7 cellular contexts compared by ENCODE assay signal in the genomic region with DNA sequence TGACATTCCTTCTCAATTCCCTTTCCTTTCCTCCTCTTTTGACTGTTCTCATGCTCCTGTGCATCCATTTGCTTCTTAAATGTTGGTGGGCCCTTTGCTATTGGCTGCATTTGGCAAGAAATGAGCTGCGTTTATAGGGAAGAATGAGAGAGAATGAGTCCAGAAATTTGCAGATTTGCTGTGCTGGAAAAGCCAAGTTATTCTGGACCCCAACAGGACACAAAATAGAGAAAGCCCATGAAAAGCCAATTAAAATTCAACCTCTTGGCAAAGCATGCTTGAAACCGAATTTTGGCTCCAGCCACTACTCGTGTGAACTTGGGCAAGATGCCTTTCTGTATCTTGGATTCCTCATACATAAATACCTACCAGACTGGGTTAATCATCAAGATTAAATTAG. TPM values are rescaled to one million over a fixed set of nuclear protein-coding genes. Genes with fewer than 3 reads are reported as not detected.
DNase-seq lines count a peak whose midpoint lies in the region; ATAC-seq, FAIRE-seq and TF ChIP-seq lines count a peak whose summit lies in the region.

No MANE protein-coding gene starts in this region.

- TF ChIP-seq POLR2A in H1 (IDR thresholded peaks at IDR 0.05; ENCODE audit: control extremely low read depth in 1 of 2, low read depth in 2 of 2, low read length in 2 of 2), result no peak

- H3K9me2 ChIP-seq in GM23338 (ENCODE audit: insufficient read depth), result no peaks in the 10 kb centered on the region
- H3K9me2 ChIP-seq in PC-9 (ENCODE audit: insufficient read depth), result peaks cover 4% of the 10 kb centered on the region; the same call in 1 of the 2 replicates

- H3K4ac ChIP-seq in H1 (replicated peaks; ENCODE audit: insufficient read length, low read depth, low read length), result no peak overlapping the region

- peaks cover 3% of the 10 kb centered on the region; the same call in 1 of the 2 replicates for H3K36me3 ChIP-seq in GM23338 (ENCODE audit: insufficient read depth)
- H3K36me3 ChIP-seq in PC-9 (ENCODE audit: low read depth), result no peaks in the 10 kb centered on the region
- H3K36me3 ChIP-seq in H1 (ENCODE audit: control insufficient read depth in 2 of 4, insufficient read depth in 4 of 4, low read length in 3 of 4), result peaks cover 4 to 8% (median 5%) of the 10 kb centered on the region in 4 experiments; a peak in 7 of 8 replicates
- H3K36me3 ChIP-seq in osteoblast (ENCODE audit: insufficient read depth, low read length), result no peaks in the 10 kb centered on the region

- intact Hi-C loops in PC-9 (cut with micrococcal nuclease; ENCODE audit: unreplicated experiment), result no loop called here

- TF ChIP-seq RAD21 in H1 (IDR thresholded peaks at IDR 0.05 in 1 of 2, conservative IDR thresholded peaks at IDR 0.05 in 1 of 2; ENCODE audit: low read depth in 2 of 2, low read length in 2 of 2), result no peak

- H4K20me1 ChIP-seq in GM23338 (replicated peaks; ENCODE audit: insufficient read depth) (no peaks in the 10 kb centered on the region), PC-9 (ENCODE audit: insufficient read depth) (no peaks in the 10 kb centered on the region), H1 (replicated peaks in 1 of 2; ENCODE audit: control insufficient read depth in 1 of 2, insufficient read depth in 2 of 2, low read length in 2 of 2) (no peaks in the 10 kb centered on the region), osteoblast (ENCODE audit: insufficient read depth, low read length) (no peaks in the 10 kb centered on the region)

- CTCF ChIA-PET in PC-9 (lab: Charles Lee), result no interaction called here
- CTCF ChIA-PET in H1 (lab: Charles Lee; ENCODE audit: partially characterized antibody), result interaction anchor here (0.7 to 1.0 kb wide), 2 partner anchors 78 to 142 kb away, joined by 3 read pairs; no protein-coding TSS in a partner anchor

- H2BK20ac ChIP-seq in H1 (ENCODE audit: low read length), result no peak overlapping the region

- no peak for DNase-seq in GM23338 (ENCODE audit: low spot score)
- DNase-seq in PC-9, result no peak
- no peak for DNase-seq in H1 (ENCODE audit: low read depth in 1 of 2, low spot score in 2 of 2)
- peak; percentile 58 for DNase-seq in osteoblast (ENCODE audit: insufficient read length, low spot score, missing footprints)
- no peak for DNase-seq in NCI-H526 treated with DMSO at 0.1 percent for 48 hours (lab: John Stamatoyannopoulos, UW)
- no peak for DNase-seq in stimulated activated CD4-positive, alpha-beta T cell treated with anti-CD3 and anti-CD28 coated beads, Interleukin-4, amount 100 ng/mL, for 1 hour
- no peak for DNase-seq in NK-92 treated with Interleukin-12 subunit alpha and Interleukin-12 subunit beta, amount 100 ng/mL, for 24 hours (lab: John Stamatoyannopoulos, UW)

- no peak overlapping the region for H3K14ac ChIP-seq in H1 (ENCODE audit: insufficient read length)

- TF ChIP-seq CTCF in GM23338 (conservative IDR thresholded peaks at IDR 0.05; ENCODE audit: low read depth in 2 of 2), result no peak
- no peak for TF ChIP-seq CTCF in PC-9 (conservative IDR thresholded peaks at IDR 0.05)
- no peak for TF ChIP-seq CTCF in H1 (IDR thresholded peaks at IDR 0.05; ENCODE audit: control extremely low read depth in 1 of 3, insufficient read depth in 1 of 3, low read depth in 1 of 3, low read length in 3 of 3)
- TF ChIP-seq CTCF in osteoblast (IDR thresholded peaks at IDR 0.05; ENCODE audit: extremely low read depth, low read depth, low read length), result no peak

- H4K5ac ChIP-seq in H1 (ENCODE audit: insufficient read length, low read depth, low read length), result no peak overlapping the region

- BruUV-seq in PC-9 (replicated peaks; lab: Mats Ljungman, UMichigan), result TSS peak; percentile 72

- no peak overlapping the region for H3K56ac ChIP-seq in H1 (replicated peaks; ENCODE audit: insufficient read length, low read depth, low read length)

- H3K9ac ChIP-seq in H1 (replicated peaks in 1 of 4; ENCODE audit: extremely low read depth in 1 of 4, low read depth in 3 of 4, low read length in 3 of 4), result no peak overlapping the region

- H3K4me3 ChIP-seq in GM23338 (peak overlapping the region; percentile 99), PC-9 (peak overlapping the region; percentile 98), H1 (ENCODE audit: extremely low read depth in 1 of 4, insufficient read depth in 2 of 4, low read depth in 3 of 4, low read length in 4 of 4) (peak overlapping the region; percentile 69 to 99 (median 82); a peak in 5 of 8 replicates), osteoblast (ENCODE audit: insufficient read depth, low read length) (peak overlapping the region; percentile 93)

- no peak overlapping the region for H4K8ac ChIP-seq in H1 (ENCODE audit: extremely low read depth, insufficient read depth, low read length)

- H3K4me2 ChIP-seq in GM23338 (peak overlapping the region; percentile 98), PC-9 (peak overlapping the region; percentile 92), H1 (ENCODE audit: insufficient read depth in 1 of 2, low read depth in 2 of 2, low read length in 2 of 2) (peak overlapping the region; percentile 82 to 92), osteoblast (ENCODE audit: insufficient read depth, low read length) (peak overlapping the region; percentile 86)

- no peak overlapping the region for H2BK15ac ChIP-seq in H1 (ENCODE audit: low read length)

- no peak for FAIRE-seq in H1 (lab: Jason Lieb, UNC)

- no peak overlapping the region for H2BK5ac ChIP-seq in H1 (ENCODE audit: low read depth, low read length)

- POLR2A ChIA-PET in PC-9 (lab: Charles Lee; ENCODE audit: unreplicated experiment), result no interaction called here
- POLR2A ChIA-PET in H1 (lab: Charles Lee; ENCODE audit: partially characterized antibody), result interaction anchor here (0.7 to 1.7 kb wide), 4 partner anchors 18 to 41 kb away, joined by 3 to 7 read pairs (median 4); no protein-coding TSS in a partner anchor

- no peak for ATAC-seq in GM23338

- H3K27me3 ChIP-seq in GM23338 (ENCODE audit: insufficient read depth) (no peaks in the 10 kb centered on the region), PC-9 (ENCODE audit: insufficient read depth, low read depth) (no peaks in the 10 kb centered on the region), H1 (replicated peaks in 1 of 4; ENCODE audit: control insufficient read depth in 3 of 4, extremely low read depth in 1 of 4, insufficient read depth in 3 of 4, low read length in 3 of 4) (no peaks in the 10 kb centered on the region), osteoblast (ENCODE audit: insufficient read depth, low read length) (no peaks in the 10 kb centered on the region)

- H3K79me2 ChIP-seq in GM23338 (replicated peaks; ENCODE audit: insufficient read depth) (peaks cover 41% of the 10 kb centered on the region), PC-9 (ENCODE audit: low read depth) (peaks cover 28% of the 10 kb centered on the region), H1 (ENCODE audit: control insufficient read depth in 1 of 2, insufficient read depth in 2 of 2, low read length in 2 of 2) (peaks cover 2 to 41% of the 10 kb centered on the region in 2 experiments), osteoblast (ENCODE audit: insufficient read depth, low read length) (peaks cover 8% of the 10 kb centered on the region)

- WGBS in H1 (ENCODE audit: extremely low coverage in 1 of 2, insufficient coverage in 1 of 2, insufficient read length in 1 of 2, insufficient replicate concordance in 2 of 2, low coverage in 1 of 2, low lambda C conversion rate in 2 of 2, missing lambda C conversion rate in 1 of 2), 2 experiments, result 89% methylated on average over 3 of the region's 3 CpGs; no CpG with 5 or more reads in 1 of the 2 experiments

- H3K9me3 ChIP-seq in PC-9 (ENCODE audit: insufficient read depth, low read depth) (no peaks in the 10 kb centered on the region), H1 (ENCODE audit: insufficient read depth in 2 of 2, low read depth in 1 of 2, low read length in 1 of 2) (no peaks in the 10 kb centered on the region), osteoblast (ENCODE audit: low read depth, low read length) (no peaks in the 10 kb centered on the region)

- H3K27me3 Mint-ChIP-seq in GM23338 (ENCODE audit: insufficient read depth, low read depth, poor library complexity), result peaks cover 5% of the 10 kb centered on the region

- no peak overlapping the region for H3K27ac Mint-ChIP-seq in GM23338

- H3K27ac ChIP-seq in GM23338 (ENCODE audit: low read depth), result no peak overlapping the region
- H3K27ac ChIP-seq in PC-9, result no peak overlapping the region
- no peak overlapping the region for H3K27ac ChIP-seq in H1 (ENCODE audit: low read depth, low read length)
- H3K27ac ChIP-seq in osteoblast (ENCODE audit: low read depth, low read length), result no peak overlapping the region

- H3K9me3 Mint-ChIP-seq in GM23338, result peaks cover 12% of the 10 kb centered on the region

- H3K18ac ChIP-seq in H1 (ENCODE audit: extremely low read depth, low read length), result no peak overlapping the region

- TF ChIP-seq EP300 in H1 (IDR thresholded peaks at IDR 0.05; ENCODE audit: borderline replicate concordance in 1 of 2, low read depth in 2 of 2, low read length in 2 of 2), result no peak

- H4K91ac ChIP-seq in H1 (replicated peaks; ENCODE audit: insufficient read length, low read length), result no peak overlapping the region

- H3K4me1 Mint-ChIP-seq in GM23338, result peaks cover 25% of the 10 kb centered on the region

- H3K4me1 ChIP-seq in GM23338 (ENCODE audit: insufficient read depth), result peaks cover 19% of the 10 kb centered on the region
- peaks cover 17% of the 10 kb centered on the region for H3K4me1 ChIP-seq in PC-9 (replicated peaks; ENCODE audit: insufficient read depth)
- peaks cover 0 to 10% (median 3%) of the 10 kb centered on the region in 4 experiments; a peak in 5 of 7 replicates for H3K4me1 ChIP-seq in H1 (replicated peaks in 1 of 4; ENCODE audit: control insufficient read depth in 3 of 4, insufficient read depth in 4 of 4, low read length in 3 of 4)
- peaks cover 13% of the 10 kb centered on the region for H3K4me1 ChIP-seq in osteoblast (ENCODE audit: insufficient read depth, low read length)

- H3K23me2 ChIP-seq in H1 (ENCODE audit: low read depth, low read length), result peaks cover 9% of the 10 kb centered on the region

- peaks cover 26% of the 10 kb centered on the region for H3K36me3 Mint-ChIP-seq in GM23338 (ENCODE audit: low read depth)

- H2AK5ac ChIP-seq in H1 (ENCODE audit: low read depth, low read length), result no peak overlapping the region

- peak overlapping the region; percentile 85 for H3K4me3 Mint-ChIP-seq in GM23338

- H2AFZ ChIP-seq in GM23338 (no peak overlapping the region), PC-9 (peak overlapping the region; percentile 98; the same call in 1 of the 2 replicates), H1 (ENCODE audit: low read length) (no peak overlapping the region), osteoblast (ENCODE audit: low read length) (no peak overlapping the region)

- H3K79me1 ChIP-seq in H1 (ENCODE audit: low read depth, low read length), result no peaks in the 10 kb centered on the region

- no peak overlapping the region for H3K23ac ChIP-seq in H1 (ENCODE audit: insufficient read length)

- no peak overlapping the region for H2BK12ac ChIP-seq in H1 (ENCODE audit: low read depth, low read length)

- H3F3A ChIP-seq in GM23338 (replicated peaks; ENCODE audit: low read depth) (0 out of 2 replicates have a peak, but pooled peaks cover 3% of the 10 kb centered on the region), PC-9 (ENCODE audit: insufficient read depth, low read depth) (peaks cover 46% of the 10 kb centered on the region; the same call in 1 of the 2 replicates)

- H2BK120ac ChIP-seq in H1 (replicated peaks; ENCODE audit: low read depth, low read length), result no peak overlapping the region

RNA-seq across cellular contexts. Expression of a gene that starts 1.3 kb away (rescaled TPM):
- 68.9 and 80.3 TPM in 2 replicates for total RNA-seq in GM23338 (2014; rRNA removed; shearing (Covaris generic))
- polyA plus RNA-seq in GM23338 (2016; fragmentation: Nextera tagmentation; extraction: Ambion mirVana), result 57.2 and 61.1 TPM in 2 replicates
- total RNA-seq in PC-9 (2021), result 33.9 and 40.0 TPM in 2 replicates
- total RNA-seq in H1 (2021; fragmentation: NEBNext Ultra II Directional; extraction: Animal tissue kit (Norgen Biotek cat#: 25700)), result 79.0 and 83.7 TPM in 2 replicates
- 79.5 and 111 TPM in 2 replicates for polyA plus RNA-seq in H1 (2011; rRNA removed)
- polyA plus RNA-seq in H1 (2011; cell fraction: cytosol; rRNA removed), result 68.5 TPM
- 100.0 TPM for polyA plus RNA-seq in H1 (2011; cell fraction: nucleus; rRNA removed)
- 65.1 to 71.0 TPM (median 67.4 TPM) in 4 replicates for polyA plus RNA-seq in H1 (2012, experiment 1 of 2)
- polyA plus RNA-seq in H1 (2012, experiment 2 of 2), result 70.8 TPM
- polyA plus RNA-seq in H1 (2013, experiment 1 of 2), result 43.4 TPM
- polyA plus RNA-seq in H1 (2013, experiment 2 of 2), result 44.4 TPM
- 63.7 and 76.3 TPM in 2 replicates for polyA minus RNA-seq in H1 (2011; rRNA and poly(A)+ RNA removed)
- polyA minus RNA-seq in H1 (2011; cell fraction: cytosol; rRNA and poly(A)+ RNA removed), result 40.9 TPM
- 77.6 TPM for polyA minus RNA-seq in H1 (2011; cell fraction: nucleus; rRNA and poly(A)+ RNA removed)
- total RNA-seq in osteoblast, result 11.6 and 12.4 TPM in 2 replicates

RNA-seq across cellular contexts. Expression of a gene that starts 40.6 kb away (rescaled TPM):
- 3.1 and 4.3 TPM in 2 replicates for total RNA-seq in GM23338 (2014; rRNA removed; shearing (Covaris generic))
- 0.44 and 0.71 TPM in 2 replicates for polyA plus RNA-seq in GM23338 (2016; fragmentation: Nextera tagmentation; extraction: Ambion mirVana)
- 1.1 and 2.2 TPM in 2 replicates for total RNA-seq in PC-9 (2021)
- total RNA-seq in H1 (2021; fragmentation: NEBNext Ultra II Directional; extraction: Animal tissue kit (Norgen Biotek cat#: 25700)), result 1.3 and 1.8 TPM in 2 replicates
- polyA plus RNA-seq in H1 (2011; rRNA removed), result 0.68 and 1.6 TPM in 2 replicates
- polyA plus RNA-seq in H1 (2011; cell fraction: cytosol; rRNA removed), result 1.3 TPM
- polyA plus RNA-seq in H1 (2011; cell fraction: nucleus; rRNA removed), result 2.8 TPM
- polyA plus RNA-seq in H1 (2012, experiment 1 of 2), result 0.54 to 1.2 TPM (median 0.82 TPM) in 4 replicates
- 0.66 TPM for polyA plus RNA-seq in H1 (2012, experiment 2 of 2)
- 0.75 TPM for polyA plus RNA-seq in H1 (2013, experiment 1 of 2)
- 0.64 TPM for polyA plus RNA-seq in H1 (2013, experiment 2 of 2)
- polyA minus RNA-seq in H1 (2011; rRNA and poly(A)+ RNA removed), result 0.15 and 0.60 TPM in 2 replicates
- 0.73 TPM for polyA minus RNA-seq in H1 (2011; cell fraction: cytosol; rRNA and poly(A)+ RNA removed)
- 1.2 TPM for polyA minus RNA-seq in H1 (2011; cell fraction: nucleus; rRNA and poly(A)+ RNA removed)
- total RNA-seq in osteoblast, result 1.8 and 9.8 TPM in 2 replicates
